ENCODE assay signal across 14 cellular contexts in genomic region chr11:46718155-46719019, GRCh38. TPM values are rescaled to one million over a fixed set of nuclear protein-coding genes. Genes with fewer than 3 reads are reported as not detected.
DNase-seq lines count a peak whose midpoint lies in the region; ATAC-seq and TF ChIP-seq lines count a peak whose summit lies in the region.
"Had no signal": no experiment of that assay in that cellular context is flagged by ENCODE, and none has a peak within 500 bp of the region (broad histone marks: within the 10 kb centered on the region; RNA-seq: fewer than 3 reads in every experiment).

No MANE protein-coding gene starts in this region.

- DNase-seq in ACHN (peak; percentile 44), H7 (peak; percentile 47), RWPE2 (ENCODE audit: low spot score) (no peak), left lung (no peak), CD1c-positive myeloid dendritic cell (ENCODE audit: extremely low spot score) (no peak)
- no peak for DNase-seq in activated CD4-positive, alpha-beta T cell treated with anti-CD3 and anti-CD28 coated beads, Interleukin-2, amount 50 U/mL, for 48 hours
- DNase-seq: activated T-cell treated with anti-CD3 and anti-CD28 coated beads, Interleukin-2, amount 50 U/mL, for 1 hour; heart left ventricle; naive B cell; NCI-H226; T-helper 1 cell had no signal

- no peaks in the 10 kb centered on the region for H3K27me3 ChIP-seq in H7 (ENCODE audit: control insufficient read depth, insufficient read depth, low read length)
- no peaks in the 10 kb centered on the region for H3K27me3 ChIP-seq in RWPE2 (ENCODE audit: insufficient read depth, poor library complexity, severe bottlenecking)
- H3K27me3 ChIP-seq in left lung, result no peaks in the 10 kb centered on the region
- H3K27me3 ChIP-seq: heart left ventricle, suprapubic skin had no signal

- H3K9me3 ChIP-seq in RWPE2 (ENCODE audit: severe bottlenecking), result no peaks in the 10 kb centered on the region
- H3K9me3 ChIP-seq in left lung, result no peaks in the 10 kb centered on the region
- H3K9me3 ChIP-seq: heart left ventricle, suprapubic skin had no signal

- H3K27ac ChIP-seq in RWPE2 (ENCODE audit: poor library complexity, severe bottlenecking) (no peak overlapping the region), left lung (no peak overlapping the region)
- H3K27ac ChIP-seq: heart left ventricle, suprapubic skin had no signal

- TF ChIP-seq CTCF in RWPE2 (IDR thresholded peaks at IDR 0.05; ENCODE audit: poor library complexity, severe bottlenecking) (no peak), left lung (IDR thresholded peaks at IDR 0.05) (no peak)

- intact Hi-C loops in left lung (cut with DNase I), result no loop called here

- peak; percentile 48; the same call in 2 of the 3 replicates for ATAC-seq in RWPE2 (ENCODE audit: low read depth)
- ATAC-seq in left lung, result peak; percentile 73
- ATAC-seq in HG03378 (IDR thresholded peaks at IDR 0.05; ENCODE audit: unreplicated experiment), result no peak
- no peak for ATAC-seq in HG02798 (IDR thresholded peaks at IDR 0.05; ENCODE audit: poor library complexity, unreplicated experiment)

- H3K4me3 ChIP-seq in H7 (ENCODE audit: insufficient read depth, low read depth, low read length) (no peak overlapping the region), RWPE2 (ENCODE audit: severe bottlenecking) (no peak overlapping the region), left lung (no peak overlapping the region)
- H3K4me3 ChIP-seq: heart left ventricle, suprapubic skin had no signal

- peaks cover 14% of the 10 kb centered on the region for H3K4me1 ChIP-seq in RWPE2 (ENCODE audit: insufficient read depth, poor library complexity, severe bottlenecking)
- no peaks in the 10 kb centered on the region for H3K4me1 ChIP-seq in left lung
- H3K4me1 ChIP-seq: heart left ventricle, suprapubic skin had no signal

- in situ Hi-C loops in ACHN (cut with HindIII; ENCODE audit: low pct_ligation_motif_present, low pct_unique_long_range_greater_than_20kb, low sequenced_read_pairs), result no loop called here

- H3K36me3 ChIP-seq in H7 (replicated peaks; ENCODE audit: control insufficient read depth, insufficient read depth, low read length), result no peaks in the 10 kb centered on the region
- H3K36me3 ChIP-seq in RWPE2 (ENCODE audit: low read depth), result no peaks in the 10 kb centered on the region
- H3K36me3 ChIP-seq in left lung, result no peaks in the 10 kb centered on the region
- H3K36me3 ChIP-seq: heart left ventricle, suprapubic skin had no signal

RNA-seq across cellular contexts. Expression of gene F2, which starts 0.6 kb away (rescaled TPM):
- 0.33 TPM in 1 of 2 replicates, not detected in the other for total RNA-seq in H7 (2014; rRNA removed; shearing (Covaris generic))
- total RNA-seq in left lung, result not detected

RNA-seq across cellular contexts. Expression of gene ZNF408, which starts 17.6 kb away (rescaled TPM):
- total RNA-seq in H7 (2014; rRNA removed; shearing (Covaris generic)), result 20.6 and 23.1 TPM in 2 replicates
- total RNA-seq in left lung, result 1 to 10 TPM; 5.8 to 8.6 TPM

RNA-seq across cellular contexts. Expression of gene ARHGAP1, which starts 18.0 kb away (rescaled TPM):
- total RNA-seq in H7 (2014; rRNA removed; shearing (Covaris generic)), result 27.5 and 30.8 TPM in 2 replicates
- 10 to 100 TPM; 81.8 to 90.3 TPM for total RNA-seq in left lung

Comparison
In these comparisons a context has a peak if more than half of its experiments do, and no peak if none do; other contexts are left out.
1. DNase-seq: peak in ACHN (single experiment) and H7 (single experiment); none in RWPE2 (single experiment), left lung (0 of 2), CD1c-positive myeloid dendritic cell (single experiment) and activated CD4-positive, alpha-beta T cell treated with anti-CD3 and anti-CD28 coated beads, Interleukin-2, amount 50 U/mL, for 48 hours (0 of 2).
2. ATAC-seq: peak in RWPE2 (single experiment) and left lung (single experiment); none in HG03378 (single experiment) and HG02798 (single experiment).